8 cellular contexts compared by ENCODE assay signal in the genomic region with DNA sequence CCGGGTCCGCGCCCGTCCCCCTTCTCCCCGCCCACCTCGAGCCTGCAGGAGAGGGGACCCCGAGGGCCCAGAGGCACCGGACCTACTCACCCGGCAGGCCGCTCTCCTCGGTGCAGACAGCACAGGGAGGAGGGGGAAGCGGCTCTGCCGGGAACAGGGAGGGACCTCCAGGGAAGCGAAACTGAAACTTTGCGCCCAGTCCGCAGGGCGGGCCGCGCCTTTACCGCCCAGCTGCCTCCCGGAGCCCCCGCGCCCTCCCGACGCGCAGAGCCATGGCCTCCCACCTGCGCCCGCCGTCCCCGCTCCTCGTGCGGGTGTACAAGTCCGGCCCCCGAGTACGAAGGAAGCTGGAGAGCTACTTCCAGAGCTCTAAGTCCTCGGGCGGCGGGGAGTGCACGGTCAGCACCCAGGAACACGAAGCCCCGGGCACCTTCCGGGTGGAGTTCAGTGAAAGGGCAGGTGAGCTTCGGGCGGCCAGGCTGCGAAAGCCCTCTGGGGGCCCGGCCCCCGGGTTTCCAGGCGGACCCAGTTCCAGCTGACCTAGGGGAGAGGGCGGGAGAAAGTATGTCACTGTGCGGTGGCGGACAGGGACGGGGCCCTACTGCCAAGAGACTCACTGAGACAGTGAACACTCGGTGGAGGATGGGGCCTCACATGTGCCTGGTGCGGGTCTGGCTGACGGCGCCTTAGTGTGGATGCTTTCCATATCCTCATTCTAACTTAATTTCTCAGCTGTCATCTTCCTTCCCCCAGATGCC.
A peak's percentile ranks its signal among the peaks of the same experiment; 100 is the strongest.
DNase-seq lines count a peak whose midpoint lies in the region; ATAC-seq lines count a peak whose summit lies in the region.

TSS of gene DTX3L (plus strand) at position 184 of the 758 bp plus-strand sequence. CDS start at position 273, 89 bp downstream.
TSS of gene PARP9 (minus strand) at position 146 of the 758 bp plus-strand sequence. CDS start 4,680 bp downstream, outside the sequence.

- peak; percentile 87 for DNase-seq in SIG-M5 treated with dmso at 0.1 percent for 504 hours (lab: John Stamatoyannopoulos, UW; ENCODE audit: unreplicated experiment)
- no peak for DNase-seq in SIG-M5 (lab: John Stamatoyannopoulos, UW)
- DNase-seq in NCI-H2171 treated with DMSO at 0.1 percent for 48 hours (lab: John Stamatoyannopoulos, UW), result peak; percentile 63
- peak; percentile 51 for DNase-seq in activated CD4-positive, CD25-positive, alpha-beta regulatory T cell treated with anti-CD3 and anti-CD28 coated beads, Interleukin-2, amount 50 U/mL, for 16 hours (ENCODE audit: low read depth, low spot score)
- DNase-seq in central memory CD4-positive, alpha-beta T cell, result peak; percentile 79
- peak; percentile 86 for DNase-seq in iris pigment epithelial cell (ENCODE audit: low read depth)
- DNase-seq in stimulated activated CD4-positive, alpha-beta T cell treated with anti-CD3 and anti-CD28 coated beads, Interleukin-12 subunit alpha, Interleukin-12 subunit beta, amount 100 ng/mL, for 24 hours (ENCODE audit: low read depth in 2 of 2), result peak; percentile 57 to 61

- peak; percentile 70 for ATAC-seq in HG03064 (IDR thresholded peaks at IDR 0.05; ENCODE audit: low read depth, unreplicated experiment)
